ENCODE assay signal across 8 cellular contexts in genomic region chrX:86171366-86171765, GRCh38. TPM values are rescaled to one million over a fixed set of nuclear protein-coding genes. Genes with fewer than 3 reads are reported as not detected.
A peak's percentile ranks its signal among the peaks of the same experiment; 100 is the strongest.
DNase-seq lines count a peak whose midpoint lies in the region; ATAC-seq and TF ChIP-seq lines count a peak whose summit lies in the region.

No MANE protein-coding gene starts in this region.

- no peak overlapping the region for H3K4me3 Mint-ChIP-seq in activated T-helper 17 cell treated with anti-CD3 and anti-CD28 coated beads, Interleukin-2, amount 50 U/mL, for 72 hours

- TF ChIP-seq CTCF in PC-9 (conservative IDR thresholded peaks at IDR 0.05), result peak; percentile 55

- no peaks in the 10 kb centered on the region for H3K79me2 ChIP-seq in PC-9 (ENCODE audit: low read depth)

- no peak overlapping the region for H3K27ac Mint-ChIP-seq in activated T-helper 17 cell treated with anti-CD3 and anti-CD28 coated beads, Interleukin-2, amount 50 U/mL, for 72 hours

- no peaks in the 10 kb centered on the region for H3K9me3 Mint-ChIP-seq in activated T-helper 17 cell treated with anti-CD3 and anti-CD28 coated beads, Interleukin-2, amount 50 U/mL, for 72 hours

- H3K4me1 Mint-ChIP-seq in activated T-helper 17 cell treated with anti-CD3 and anti-CD28 coated beads, Interleukin-2, amount 50 U/mL, for 72 hours, result no peaks in the 10 kb centered on the region

- no peaks in the 10 kb centered on the region for H3K4me1 ChIP-seq in PC-9 (replicated peaks; ENCODE audit: insufficient read depth)

- no peaks in the 10 kb centered on the region for H3K36me3 Mint-ChIP-seq in activated T-helper 17 cell treated with anti-CD3 and anti-CD28 coated beads, Interleukin-2, amount 50 U/mL, for 72 hours (ENCODE audit: low read depth)

- POLR2A ChIA-PET in PC-9 (lab: Charles Lee; ENCODE audit: unreplicated experiment), result no interaction called here

- no peaks in the 10 kb centered on the region for H3K36me3 ChIP-seq in PC-9 (ENCODE audit: low read depth)

- no peaks in the 10 kb centered on the region for H3K27me3 ChIP-seq in PC-9 (ENCODE audit: insufficient read depth, low read depth)

- intact Hi-C loops in PC-9 (cut with micrococcal nuclease; ENCODE audit: unreplicated experiment) (loop anchor here (10.0 kb wide), 1 partner anchor 537 kb away; no protein-coding TSS in a partner anchor), Right ventricle myocardium superior (cut with DNase I) (no loop called here)

- CTCF ChIA-PET in PC-9 (lab: Charles Lee), result no interaction called here

- no peak overlapping the region for H3K4me2 ChIP-seq in PC-9

- DNase-seq in EH (ENCODE audit: low read depth) (peak; percentile 23), PC-9 (no peak), kidney tubule cell (ENCODE audit: low spot score) (peak; percentile 42), dedifferentiated amniotic fluid mesenchymal stem cell (ENCODE audit: extremely low spot score) (no peak), Right ventricle myocardium superior (no peak)

- peaks cover 6% of the 10 kb centered on the region for H3K27me3 Mint-ChIP-seq in activated T-helper 17 cell treated with anti-CD3 and anti-CD28 coated beads, Interleukin-2, amount 50 U/mL, for 72 hours

- peak; percentile 75 for ATAC-seq in GM21825 (IDR thresholded peaks at IDR 0.05; ENCODE audit: unreplicated experiment)
- no peak for ATAC-seq in HG02973 (IDR thresholded peaks at IDR 0.05; ENCODE audit: unreplicated experiment)
- ATAC-seq in Right ventricle myocardium superior (ENCODE audit: poor library complexity), result no peak
- ATAC-seq in activated T-helper 17 cell treated with anti-CD3 and anti-CD28 coated beads, Interleukin-2, amount 50 U/mL, for 72 hours (replicated peaks), result no peak

- no peaks in the 10 kb centered on the region for H3K9me3 ChIP-seq in PC-9 (ENCODE audit: insufficient read depth, low read depth)

- H4K20me1 ChIP-seq in PC-9 (ENCODE audit: insufficient read depth), result no peaks in the 10 kb centered on the region

- no peaks in the 10 kb centered on the region for H3F3A ChIP-seq in PC-9 (ENCODE audit: insufficient read depth, low read depth)

- H2AFZ ChIP-seq in PC-9, result no peak overlapping the region

- BruUV-seq in PC-9 (replicated peaks; lab: Mats Ljungman, UMichigan), result no TSS peak

- no peaks in the 10 kb centered on the region for H3K9me2 ChIP-seq in PC-9 (ENCODE audit: insufficient read depth)

- no peak overlapping the region for H3K27ac ChIP-seq in PC-9

- no peak overlapping the region for H3K4me3 ChIP-seq in PC-9

RNA-seq across cellular contexts. Expression of gene DACH2, which starts 23.1 kb away (rescaled TPM):
- total RNA-seq in PC-9 (2021), result not detected in 2 replicates
- total RNA-seq in Right ventricle myocardium superior, result not detected
- total RNA-seq in activated T-helper 17 cell treated with anti-CD3 and anti-CD28 coated beads, Interleukin-2, amount 50 U/mL, for 72 hours, result not detected

Comparison
In these comparisons a context has a peak if more than half of its experiments do, and no peak if none do; other contexts are left out.
1. DNase-seq: peak in EH (single experiment) and kidney tubule cell (single experiment); none in PC-9 (0 of 2), dedifferentiated amniotic fluid mesenchymal stem cell (single experiment) and Right ventricle myocardium superior (single experiment).